ENCODE assay signal across 17 cellular contexts in the genomic region with DNA sequence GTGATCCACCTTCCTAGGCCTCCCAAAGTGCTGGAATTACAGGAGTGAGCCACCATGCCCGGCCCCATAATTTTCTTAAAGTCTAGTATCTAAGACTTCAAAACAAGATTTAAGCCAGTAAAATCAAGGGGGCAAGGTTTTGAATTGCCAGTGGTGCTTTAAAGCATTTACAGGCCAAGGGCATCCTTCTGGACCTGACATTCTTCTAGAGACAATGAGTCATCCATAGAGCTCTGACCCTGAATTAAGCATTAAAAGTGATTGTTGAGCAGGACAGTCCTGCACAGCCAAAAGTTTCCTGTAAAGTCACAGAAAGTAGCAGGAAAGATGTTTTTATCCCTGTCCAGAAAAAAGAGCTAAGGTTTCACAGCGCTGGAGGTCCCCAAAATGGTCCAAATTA. TPM values are rescaled to one million over a fixed set of nuclear protein-coding genes. Genes with fewer than 3 reads are reported as not detected.
A peak's percentile ranks its signal among the peaks of the same experiment; 100 is the strongest.
DNase-seq lines count a peak whose midpoint lies in the region; ATAC-seq and TF ChIP-seq lines count a peak whose summit lies in the region.
"Had no signal": no experiment of that assay in that cellular context is flagged by ENCODE, and none has a peak within 500 bp of the region (broad histone marks: within the 10 kb centered on the region; RNA-seq: fewer than 3 reads in every experiment).

No MANE protein-coding gene starts in this region.

- TF ChIP-seq CTCF in endodermal cell (conservative IDR thresholded peaks at IDR 0.05): no peak

- H3K4me2 ChIP-seq in GM23248 (ENCODE audit: unreplicated experiment): no peak overlapping the region

- H3K4me3 Mint-ChIP-seq in endodermal cell: no peak overlapping the region
- no peak overlapping the region for H3K4me3 Mint-ChIP-seq in natural killer cell treated with Interleukin-12 subunit alpha and Interleukin-12 subunit beta and Interleukin-15 and Interleukin-18, amount 100 ng/mL, for 72 hours
- H3K4me3 Mint-ChIP-seq: H9 had no signal

- no peaks in the 10 kb centered on the region for H3K9me2 ChIP-seq in GM23248 (ENCODE audit: insufficient read depth)

- H3F3A ChIP-seq in GM23248 (ENCODE audit: insufficient read depth): peaks cover 14% of the 10 kb centered on the region

- H3K27me3 ChIP-seq in GM23248 (replicated peaks; ENCODE audit: insufficient read depth): no peaks in the 10 kb centered on the region
- no peaks in the 10 kb centered on the region for H3K27me3 ChIP-seq in endodermal cell (ENCODE audit: control insufficient read depth, insufficient read depth, low read length, poor library complexity, severe bottlenecking)
- no peaks in the 10 kb centered on the region for H3K27me3 ChIP-seq in HAP-1 (ENCODE audit: low read depth)
- H3K27me3 ChIP-seq: BLaER1 treated with 17β-estradiol and CSF1 and Interleukin-3, amounts not matched to agents 10 nM and 100 nM had no signal

- H2AFZ ChIP-seq in GM23248: no peak overlapping the region

- H3K4me3 ChIP-seq in GM23248 (no peak overlapping the region), endodermal cell (ENCODE audit: low read length) (no peak overlapping the region), HAP-1 (no peak overlapping the region)
- H3K4me3 ChIP-seq: BLaER1 treated with 17β-estradiol and CSF1 and Interleukin-3, amounts not matched to agents 10 nM and 100 nM had no signal

- peaks cover 2% of the 10 kb centered on the region for H3K4me1 Mint-ChIP-seq in endodermal cell
- peaks cover 62% of the 10 kb centered on the region in 2 donors for H3K4me1 Mint-ChIP-seq in natural killer cell treated with Interleukin-12 subunit alpha and Interleukin-12 subunit beta and Interleukin-15 and Interleukin-18, amount 100 ng/mL, for 72 hours (ENCODE audit: low read depth in 2 of 2)

- ATAC-seq in natural killer cell treated with Interleukin-12 subunit alpha and Interleukin-12 subunit beta and Interleukin-15 and Interleukin-18, amount 100 ng/mL, for 72 hours: no peak
- ATAC-seq: PC-3 had no signal

- no peaks in the 10 kb centered on the region for H3K36me3 Mint-ChIP-seq in endodermal cell (ENCODE audit: low read depth)
- H3K36me3 Mint-ChIP-seq in natural killer cell treated with Interleukin-12 subunit alpha and Interleukin-12 subunit beta and Interleukin-15 and Interleukin-18, amount 100 ng/mL, for 72 hours: no peaks in the 10 kb centered on the region

- H3K27me3 Mint-ChIP-seq in endodermal cell (ENCODE audit: insufficient read depth): peaks cover 2% of the 10 kb centered on the region
- no peaks in the 10 kb centered on the region for H3K27me3 Mint-ChIP-seq in natural killer cell treated with Interleukin-12 subunit alpha and Interleukin-12 subunit beta and Interleukin-15 and Interleukin-18, amount 100 ng/mL, for 72 hours

- in situ Hi-C loops in GM23248 (cut with MboI) (no loop called here), HAP-1 (cut with MboI; ENCODE audit: low sequenced_read_pairs) (no loop called here)

- peaks cover 15% of the 10 kb centered on the region; the same call in 1 of the 2 replicates for H3K4me1 ChIP-seq in GM23248 (ENCODE audit: insufficient read depth)
- H3K4me1 ChIP-seq in endodermal cell (ENCODE audit: control insufficient read depth, insufficient read depth, low read length): no peaks in the 10 kb centered on the region
- peaks cover 14% of the 10 kb centered on the region for H3K4me1 ChIP-seq in HAP-1

- H3K9me3 Mint-ChIP-seq in endodermal cell: no peaks in the 10 kb centered on the region
- H3K9me3 Mint-ChIP-seq in natural killer cell treated with Interleukin-12 subunit alpha and Interleukin-12 subunit beta and Interleukin-15 and Interleukin-18, amount 100 ng/mL, for 72 hours: peaks cover 8% of the 10 kb centered on the region
- H3K9me3 Mint-ChIP-seq: H9 had no signal

- WGBS in GM23248 (ENCODE audit: low coverage in 1 of 2, low lambda C conversion rate in 2 of 2, missing lambda C conversion rate in 2 of 2), 2 experiments: 49 to 66% methylated on average over 2 of the region's 2 CpGs
- WGBS in endodermal cell (ENCODE audit: insufficient coverage in 1 of 2, insufficient read length in 1 of 2), 2 experiments: 80 to 100% methylated on average over 2 of the region's 2 CpGs

- H3K27ac ChIP-seq in GM23248: no peak overlapping the region
- H3K27ac ChIP-seq in endodermal cell (ENCODE audit: low read depth, low read length): no peak overlapping the region
- H3K27ac ChIP-seq: BLaER1 treated with 17β-estradiol and CSF1 and Interleukin-3, amounts not matched to agents 10 nM and 100 nM had no signal

- H3K9ac ChIP-seq in GM23248 (no peak overlapping the region), endodermal cell (ENCODE audit: extremely low read depth, low read length, poor library complexity, severe bottlenecking) (no peak overlapping the region)
- H3K9ac ChIP-seq: BLaER1 treated with 17β-estradiol and CSF1 and Interleukin-3, amounts not matched to agents 10 nM and 100 nM had no signal

- no peaks in the 10 kb centered on the region for H3K79me2 ChIP-seq in GM23248 (ENCODE audit: insufficient read depth)

- H3K27ac Mint-ChIP-seq in endodermal cell: no peak overlapping the region
- H3K27ac Mint-ChIP-seq in natural killer cell treated with Interleukin-12 subunit alpha and Interleukin-12 subunit beta and Interleukin-15 and Interleukin-18, amount 100 ng/mL, for 72 hours: peak overlapping the region; percentile 15 to 88
- H3K27ac Mint-ChIP-seq: H9 had no signal

- DNase-seq in AG08395 (ENCODE audit: low spot score) (peak; percentile 35), GM23248 (peak; percentile 50), endodermal cell (peak; percentile 2), NCI-H1048 (lab: John Stamatoyannopoulos, UW) (no peak), NAMALWA (ENCODE audit: low spot score) (no peak), NCI-H1092 treated with DMSO at 0.1 percent for 48 hours (lab: John Stamatoyannopoulos, UW) (no peak), HAP-1 (ENCODE audit: low spot score in 2 of 2) (no peak)
- DNase-seq in natural killer cell treated with Interleukin-12 subunit alpha and Interleukin-12 subunit beta and Interleukin-15 and Interleukin-18, amount 100 ng/mL, for 72 hours (ENCODE audit: low spot score): no peak
- DNase-seq: H9, NCI-H1417, NCI-H187, NCI-H345, NCI-H524 treated with DMSO at 0.1 percent for 48 hours, PC-3, RPMI8226, SHP77 treated with DMSO at 0.1 percent for 48 hours had no signal

- H4K20me1 ChIP-seq in GM23248 (ENCODE audit: insufficient read depth): no peaks in the 10 kb centered on the region
- H4K20me1 ChIP-seq: BLaER1 treated with 17β-estradiol and CSF1 and Interleukin-3, amounts not matched to agents 10 nM and 100 nM had no signal

- H3K9me3 ChIP-seq in GM23248 (ENCODE audit: low read depth) (no peaks in the 10 kb centered on the region), endodermal cell (ENCODE audit: control insufficient read depth, low read length) (no peaks in the 10 kb centered on the region), HAP-1 (no peaks in the 10 kb centered on the region)

- no peaks in the 10 kb centered on the region for H3K36me3 ChIP-seq in GM23248 (ENCODE audit: low read depth)
- H3K36me3 ChIP-seq in endodermal cell (ENCODE audit: control insufficient read depth, insufficient read depth, low read length): no peaks in the 10 kb centered on the region
- H3K36me3 ChIP-seq in HAP-1 (replicated peaks): no peaks in the 10 kb centered on the region
- H3K36me3 ChIP-seq: BLaER1 treated with 17β-estradiol and CSF1 and Interleukin-3, amounts not matched to agents 10 nM and 100 nM had no signal

RNA-seq across cellular contexts. Expression of a gene that starts 50.9 kb away (rescaled TPM):
- not detected in 2 replicates for total RNA-seq in GM23248 (2014; rRNA removed; shearing (Covaris generic))
- polyA plus RNA-seq in GM23248 (2016; fragmentation: Nextera tagmentation; extraction: Ambion mirVana): not detected in 2 replicates
- total RNA-seq in endodermal cell: 10 to 100 TPM in 1 of 2 donors, 1 to 10 TPM in 1; 4.9 to 10.5 TPM
- polyA plus RNA-seq in endodermal cell (2013, experiment 1 of 2): 1.1 TPM
- 1.6 TPM for polyA plus RNA-seq in endodermal cell (2013, experiment 2 of 2)
- total RNA-seq in natural killer cell treated with Interleukin-12 subunit alpha and Interleukin-12 subunit beta and Interleukin-15 and Interleukin-18, amount 100 ng/mL, for 72 hours: under 1 TPM; 0.12 to 0.42 TPM

Comparison
In these comparisons a context has a peak if more than half of its experiments do, and no peak if none do; other contexts are left out.
1. DNase-seq: peak in AG08395 (single experiment), GM23248 (single experiment) and endodermal cell (single experiment); none in natural killer cell treated with Interleukin-12 subunit alpha and Interleukin-12 subunit beta and Interleukin-15 and Interleukin-18, amount 100 ng/mL, for 72 hours (single experiment), NCI-H1048 (single experiment), NAMALWA (single experiment), NCI-H1092 treated with DMSO at 0.1 percent for 48 hours (single experiment) and HAP-1 (0 of 2).